Comparison of ENCODE assay signal across 21 cellular contexts in the genomic region with DNA sequence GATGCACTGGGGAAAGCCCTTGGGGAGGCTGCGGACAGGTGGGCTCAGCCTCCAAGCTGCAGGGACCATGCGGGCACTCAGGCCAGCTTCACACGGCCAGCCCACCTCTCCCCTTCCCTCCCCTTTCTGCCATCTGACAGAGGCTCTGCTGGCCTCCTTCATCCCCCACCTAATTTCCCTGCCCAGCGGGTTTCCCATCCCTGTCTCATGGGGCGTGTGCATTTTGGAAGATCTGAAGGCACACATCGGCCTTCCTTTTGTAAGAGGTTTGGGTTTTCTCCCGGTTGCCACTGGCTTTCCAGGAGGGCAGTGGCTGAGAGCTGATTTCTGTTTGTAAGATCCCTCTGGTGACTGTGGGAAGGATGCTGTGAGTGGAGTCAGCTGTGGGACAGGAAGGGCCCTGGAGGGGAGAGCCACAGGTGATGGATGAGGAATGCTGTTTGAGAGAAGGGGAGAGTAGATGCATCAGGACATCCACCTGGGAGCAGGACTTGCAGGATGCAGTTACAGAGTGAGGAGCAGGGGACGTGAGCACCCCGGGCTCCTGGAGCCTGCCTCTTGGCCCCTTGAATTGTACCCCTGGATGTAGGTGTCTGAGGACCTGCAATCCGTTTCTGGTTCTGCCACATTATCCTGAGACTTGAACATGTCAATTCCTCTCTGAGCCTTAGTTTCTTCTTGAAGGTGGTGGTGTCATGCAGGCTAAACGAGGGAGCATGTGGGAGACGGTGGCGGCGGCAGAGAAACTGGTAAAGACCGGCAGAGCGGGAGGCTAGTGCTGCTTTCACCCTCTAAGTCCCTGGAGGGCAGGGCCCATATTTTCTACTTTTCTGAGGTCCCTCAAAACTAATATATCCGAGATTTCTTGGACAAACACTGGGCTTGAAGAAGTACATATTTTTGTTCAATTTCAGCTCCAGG. TPM values are rescaled to one million over a fixed set of nuclear protein-coding genes. Genes with fewer than 3 reads are reported as not detected.
DNase-seq lines count a peak whose midpoint lies in the region; ATAC-seq and TF ChIP-seq lines count a peak whose summit lies in the region.
"Had no signal": no experiment of that assay in that cellular context is flagged by ENCODE, and none has a peak within 500 bp of the region (broad histone marks: within the 10 kb centered on the region; RNA-seq: fewer than 3 reads in every experiment).

No MANE protein-coding gene starts in this region.

- TF ChIP-seq POLR2A in stomach (IDR thresholded peaks at IDR 0.05) = no peak

- no peaks in the 10 kb centered on the region for H3K27me3 Mint-ChIP-seq in activated naive CD4-positive, alpha-beta T cell treated with anti-CD3 and anti-CD28 coated beads, Interleukin-2, amount 50 U/mL, for 24 hours
- H3K27me3 Mint-ChIP-seq in T-cell = no peaks in the 10 kb centered on the region
- H3K27me3 Mint-ChIP-seq: stimulated activated naive CD8-positive, alpha-beta T cell treated with anti-CD3 and anti-CD28 coated beads, Interleukin-15, amount 100 ng/mL, for 72 hours had no signal

- H3K4me3 Mint-ChIP-seq in activated naive CD4-positive, alpha-beta T cell treated with anti-CD3 and anti-CD28 coated beads, Interleukin-2, amount 50 U/mL, for 24 hours = no peak overlapping the region
- H3K4me3 Mint-ChIP-seq in T-cell = no peak overlapping the region
- H3K4me3 Mint-ChIP-seq: nephron had no signal

- no peak overlapping the region for H3K4me3 ChIP-seq in stomach
- H3K4me3 ChIP-seq: body of pancreas, uterus had no signal

- no peaks in the 10 kb centered on the region for H3K9me3 ChIP-seq in stomach
- H3K9me3 ChIP-seq: body of pancreas, uterus had no signal

- no peak for ATAC-seq in T-cell (replicated peaks in 1 of 4)
- no peak for ATAC-seq in HG03565 (IDR thresholded peaks at IDR 0.05; ENCODE audit: unreplicated experiment)
- ATAC-seq: body of pancreas had no signal

- H3K36me3 Mint-ChIP-seq in activated naive CD4-positive, alpha-beta T cell treated with anti-CD3 and anti-CD28 coated beads, Interleukin-2, amount 50 U/mL, for 24 hours = no peaks in the 10 kb centered on the region
- no peaks in the 10 kb centered on the region for H3K36me3 Mint-ChIP-seq in T-cell

- no peak for DNase-seq in activated naive CD4-positive, alpha-beta T cell (lab: John Stamatoyannopoulos, UW)
- DNase-seq in T-cell (no peak), mesenteric fat pad (ENCODE audit: low spot score) (peak; percentile 49), stomach (peak; percentile 11), activated gamma-delta T cell treated with Interleukin-2 at 50 U/mL for 16 hours (no peak), putamen (ENCODE audit: low spot score) (no peak)
- DNase-seq: activated naive CD4-positive, alpha-beta T cell treated with anti-CD3 and anti-CD28 coated beads, Interleukin-2, amount 50 U/mL, for 16 hours; body of pancreas; DMS79 treated with DMSO at 0.1 percent for 48 hours; mammary epithelial cell; NCI-H1694; NK-92 treated with Interleukin-12 subunit alpha and Interleukin-12 subunit beta, amount 100 ng/mL, for 24 hours; stimulated activated naive CD8-positive, alpha-beta T cell treated with anti-CD3 and anti-CD28 coated beads, Interleukin-15, amount 100 ng/mL, for 72 hours; uterus had no signal

- no peaks in the 10 kb centered on the region for H3K27me3 ChIP-seq in stomach
- H3K27me3 ChIP-seq: body of pancreas, uterus had no signal

- CTCF ChIA-PET in T-cell (lab: Charles Lee) = interaction anchor here in 1 of 2 donors (0.5 kb wide), 1 partner anchor 32 kb away, joined by 4 read pairs; no protein-coding TSS in a partner anchor

- no peaks in the 10 kb centered on the region for H3K9me3 Mint-ChIP-seq in activated naive CD4-positive, alpha-beta T cell treated with anti-CD3 and anti-CD28 coated beads, Interleukin-2, amount 50 U/mL, for 24 hours
- no peaks in the 10 kb centered on the region for H3K9me3 Mint-ChIP-seq in T-cell
- H3K9me3 Mint-ChIP-seq: nephron; stimulated activated naive CD8-positive, alpha-beta T cell treated with anti-CD3 and anti-CD28 coated beads, Interleukin-15, amount 100 ng/mL, for 72 hours had no signal

- H3K27ac ChIP-seq in stomach = no peak overlapping the region
- H3K27ac ChIP-seq: body of pancreas, uterus, VCaP had no signal

- TF ChIP-seq CTCF in stomach (IDR thresholded peaks at IDR 0.05) = no peak

- TF ChIP-seq EP300 in stomach (IDR thresholded peaks at IDR 0.05) = no peak

- peaks cover 0 to 28% (median 19%) of the 10 kb centered on the region in 4 donors for H3K4me1 ChIP-seq in stomach
- H3K4me1 ChIP-seq: uterus had no signal

- H3K36me3 ChIP-seq in stomach = no peaks in the 10 kb centered on the region
- H3K36me3 ChIP-seq: uterus had no signal

- H3K27ac Mint-ChIP-seq in activated naive CD4-positive, alpha-beta T cell treated with anti-CD3 and anti-CD28 coated beads, Interleukin-2, amount 50 U/mL, for 24 hours = peak overlapping the region; percentile 46
- peak overlapping the region; percentile 11 to 60 for H3K27ac Mint-ChIP-seq in T-cell
- H3K27ac Mint-ChIP-seq: nephron had no signal

- POLR2A ChIA-PET in T-cell (lab: Charles Lee) = no interaction called here

- intact Hi-C loops in stomach (cut with DNase I; ENCODE audit: low total_unique reads) = no loop called here

- H3K4me1 Mint-ChIP-seq in activated naive CD4-positive, alpha-beta T cell treated with anti-CD3 and anti-CD28 coated beads, Interleukin-2, amount 50 U/mL, for 24 hours = peaks cover 54% of the 10 kb centered on the region
- H3K4me1 Mint-ChIP-seq in T-cell = peaks cover 46 to 55% (median 52%) of the 10 kb centered on the region in 3 donors

- WGBS in stomach, 5 donors = 83 to 91% (median 88%) methylated on average over 17 of the region's 17 CpGs

RNA-seq across cellular contexts. Expression of gene TUBB1, which starts 5.9 kb away (rescaled TPM):
- 1 to 10 TPM in 1 of 5 donors, under 1 TPM in 1, not detected in 3; 0.56 to 5.0 TPM for total RNA-seq in T-cell
- total RNA-seq in mesenteric fat pad = 0.51 TPM
- under 1 TPM in 1 of 5 donors, not detected in 4; 0.55 TPM for total RNA-seq in stomach
- polyA plus RNA-seq in stomach = under 1 TPM in 2 of 3 donors, not detected in 1; 0.03 to 0.12 TPM
- total RNA-seq: activated CD8-positive, alpha-beta memory T cell treated with anti-CD3 and anti-CD28 coated beads for 36 hours; body of pancreas; kidney epithelial cell; mammary epithelial cell; pulmonary artery endothelial cell had no signal

RNA-seq across cellular contexts. Expression of gene CTSZ, which starts 6.2 kb away (rescaled TPM):
- total RNA-seq in T-cell = 10 to 100 TPM; 16.8 to 37.1 (median 26.1) TPM
- total RNA-seq in mesenteric fat pad = 277 TPM
- 100 to 1,000 TPM in 1 of 5 donors, 10 to 100 TPM in 4; 35.3 to 134 (median 56.9) TPM for total RNA-seq in stomach
- 10 to 100 TPM; 41.7 to 59.1 (median 55.5) TPM for polyA plus RNA-seq in stomach

RNA-seq across cellular contexts. Expression of gene ATP5F1E, which starts 18.8 kb away (rescaled TPM):
- 100 to 1,000 TPM in 1 of 5 donors, 10 to 100 TPM in 4; 50.6 to 105 (median 62.4) TPM for total RNA-seq in T-cell
- total RNA-seq in mesenteric fat pad = 71.3 TPM
- total RNA-seq in stomach = 100 to 1,000 TPM in 1 of 5 donors, 10 to 100 TPM in 4; 20.4 to 101 (median 27.4) TPM
- polyA plus RNA-seq in stomach = 10 to 100 TPM; 56.4 to 78.5 (median 71.5) TPM

RNA-seq across cellular contexts. Expression of gene PRELID3B, which starts 29.3 kb away (rescaled TPM):
- total RNA-seq in T-cell = 10 to 100 TPM; 41.4 to 49.0 (median 43.6) TPM
- total RNA-seq in mesenteric fat pad = 56.8 TPM
- 100 to 1,000 TPM in 1 of 5 donors, 10 to 100 TPM in 4; 35.7 to 322 (median 72.7) TPM for total RNA-seq in stomach
- 10 to 100 TPM; 20.0 to 65.8 (median 31.3) TPM for polyA plus RNA-seq in stomach

RNA-seq across cellular contexts. Expression of gene NELFCD, which starts 32.2 kb away (rescaled TPM):
- total RNA-seq in T-cell (10 to 100 TPM; 72.6 to 95.4 (median 90.4) TPM), mesenteric fat pad (43.9 TPM), stomach (10 to 100 TPM; 20.9 to 59.5 (median 41.1) TPM)
- polyA plus RNA-seq in stomach = 10 to 100 TPM; 34.7 to 47.5 (median 41.4) TPM

Comparison
In these comparisons a context has a peak if more than half of its experiments do, and no peak if none do; other contexts are left out.
1. DNase-seq: peak in mesenteric fat pad (single experiment) and stomach (single experiment); none in activated naive CD4-positive, alpha-beta T cell (0 of 4), T-cell (0 of 34), activated gamma-delta T cell treated with Interleukin-2 at 50 U/mL for 16 hours (single experiment) and putamen (single experiment).